8 cellular contexts compared by ENCODE assay signal in genomic region chr9:35258665-35259474, GRCh38.
DNase-seq lines count a peak whose midpoint lies in the region; ATAC-seq, FAIRE-seq and TF ChIP-seq lines count a peak whose summit lies in the region.

No MANE protein-coding gene starts in this region.

- POLR2A ChIA-PET in CD8-positive, alpha-beta memory T cell (lab: Charles Lee) = no interaction called here

- no peaks in the 10 kb centered on the region for H3K36me3 ChIP-seq in CD8-positive, alpha-beta memory T cell (ENCODE audit: insufficient read depth, low read length)
- no peaks in the 10 kb centered on the region for H3K36me3 ChIP-seq in gastroesophageal sphincter
- no peaks in the 10 kb centered on the region for H3K36me3 ChIP-seq in vagina

- no peak overlapping the region for H3K27ac Mint-ChIP-seq in CD8-positive, alpha-beta memory T cell

- ATAC-seq in gastroesophageal sphincter = peak; percentile 58
- ATAC-seq in HG03135 (IDR thresholded peaks at IDR 0.05; ENCODE audit: unreplicated experiment) = no peak

- WGBS in gastroesophageal sphincter (ENCODE audit: low coverage in 1 of 2), 2 donors = 17 to 23% methylated on average over 3 to 5 of the region's 5 CpGs

- DNase-seq in CD8-positive, alpha-beta memory T cell = peak; percentile 4 to 59 (median 19)
- DNase-seq in HTR-8/SVneo (ENCODE audit: insufficient read length, low spot score) = peak; percentile 8
- peak; percentile 83 for DNase-seq in OCI-M1 (lab: John Stamatoyannopoulos, UW)
- DNase-seq in activated gamma-delta T cell treated with anti-CD3 and anti-CD28 coated beads, Interleukin-2, amount 50 U/mL, for 16 hours (ENCODE audit: low read depth) = peak; percentile 4
- DNase-seq in occipital lobe (lab: John Stamatoyannopoulos, UW) = peak; percentile 26
- no peak for DNase-seq in vagina (ENCODE audit: extremely low spot score in 2 of 2)

- H3K4me3 ChIP-seq in CD8-positive, alpha-beta memory T cell (ENCODE audit: low read length) = no peak overlapping the region
- H3K4me3 ChIP-seq in gastroesophageal sphincter = no peak overlapping the region
- no peak overlapping the region for H3K4me3 ChIP-seq in vagina

- H3K4me1 ChIP-seq in CD8-positive, alpha-beta memory T cell (ENCODE audit: insufficient read depth, low read length) = no peaks in the 10 kb centered on the region
- H3K4me1 ChIP-seq in gastroesophageal sphincter = no peaks in the 10 kb centered on the region
- H3K4me1 ChIP-seq in vagina = no peaks in the 10 kb centered on the region

- no peak overlapping the region for H3K4me3 Mint-ChIP-seq in CD8-positive, alpha-beta memory T cell

- peak; percentile 48 to 79 (median 60) for TF ChIP-seq CTCF in gastroesophageal sphincter (IDR thresholded peaks at IDR 0.05)
- TF ChIP-seq CTCF in vagina (IDR thresholded peaks at IDR 0.05) = peak in 2 of 3 experiments; percentile 29 to 39

- intact Hi-C loops in vagina (cut with DNase I) = no loop called here

- H3K27me3 Mint-ChIP-seq in CD8-positive, alpha-beta memory T cell = peaks cover 0 to 10% of the 10 kb centered on the region in 2 donors

- TF ChIP-seq POLR2A in gastroesophageal sphincter (IDR thresholded peaks at IDR 0.05) (no peak), vagina (IDR thresholded peaks at IDR 0.05) (no peak)

- H3K36me3 Mint-ChIP-seq in CD8-positive, alpha-beta memory T cell = no peaks in the 10 kb centered on the region

- no peaks in the 10 kb centered on the region for H3K4me1 Mint-ChIP-seq in CD8-positive, alpha-beta memory T cell

- H3K27me3 ChIP-seq in CD8-positive, alpha-beta memory T cell (ENCODE audit: insufficient read depth, low read length, poor library complexity, severe bottlenecking) = no peaks in the 10 kb centered on the region
- H3K27me3 ChIP-seq in gastroesophageal sphincter (no peaks in the 10 kb centered on the region), vagina (no peaks in the 10 kb centered on the region)

- no peak overlapping the region for H3K27ac ChIP-seq in CD8-positive, alpha-beta memory T cell (ENCODE audit: low read depth, low read length)
- H3K27ac ChIP-seq in gastroesophageal sphincter (no peak overlapping the region), vagina (no peak overlapping the region)

- no peaks in the 10 kb centered on the region for H3K9me3 ChIP-seq in CD8-positive, alpha-beta memory T cell (ENCODE audit: low read length)
- no peaks in the 10 kb centered on the region for H3K9me3 ChIP-seq in gastroesophageal sphincter
- H3K9me3 ChIP-seq in vagina = no peaks in the 10 kb centered on the region

- H3K9me3 Mint-ChIP-seq in CD8-positive, alpha-beta memory T cell = no peaks in the 10 kb centered on the region

- no peak for TF ChIP-seq EP300 in gastroesophageal sphincter (IDR thresholded peaks at IDR 0.05)

- CTCF ChIA-PET in CD8-positive, alpha-beta memory T cell (lab: Charles Lee) = interaction anchor here (0.7 to 1.5 kb wide), 6 partner anchors 9 to 359 kb away, joined by 3 to 7 read pairs (median 4); partner anchors contain the start of genes ATOSB and PIGO

- FAIRE-seq in HTR-8/SVneo (lab: Jason Lieb, UNC) = no peak

Comparison
In these comparisons a context has a peak if more than half of its experiments do, and no peak if none do; other contexts are left out.
1. DNase-seq: peak in CD8-positive, alpha-beta memory T cell (5 of 5), HTR-8/SVneo (single experiment), OCI-M1 (single experiment), activated gamma-delta T cell treated with anti-CD3 and anti-CD28 coated beads, Interleukin-2, amount 50 U/mL, for 16 hours (single experiment) and occipital lobe (single experiment); none in vagina (0 of 2).